Comparison of ENCODE assay signal across 1 cellular context in the genomic region with DNA sequence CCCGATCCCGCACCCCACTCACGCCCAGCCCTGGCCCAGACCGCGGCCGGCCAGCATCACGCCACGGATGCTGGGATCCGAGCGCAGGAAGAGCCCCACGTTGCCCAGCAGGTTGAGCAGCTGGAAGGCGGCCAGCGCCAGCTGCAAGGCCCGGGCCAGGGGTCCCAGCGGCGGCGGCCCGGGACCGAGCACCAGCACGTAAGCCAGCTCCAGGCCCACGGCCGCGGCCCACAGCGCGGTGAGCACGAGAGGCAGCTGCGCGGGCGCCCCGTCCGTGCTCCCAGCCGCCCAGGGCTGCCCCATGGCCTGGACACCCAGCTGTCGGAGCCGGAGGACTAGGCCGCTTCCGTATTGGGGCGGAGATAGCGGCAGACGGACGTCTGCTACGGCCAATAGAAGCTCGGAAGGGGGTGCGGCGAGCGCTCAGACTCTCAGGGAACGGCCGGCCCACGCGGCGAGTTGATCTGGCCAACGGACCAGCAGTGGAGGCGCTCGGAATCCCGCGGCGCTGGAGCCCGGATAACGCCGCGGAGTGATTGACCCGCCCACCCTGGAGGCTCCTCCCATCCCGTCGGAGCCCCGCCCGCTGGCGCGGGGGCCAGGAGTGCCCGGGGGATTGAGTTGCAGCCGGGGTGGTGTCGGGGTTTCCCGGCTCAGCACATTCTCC.
TF ChIP-seq lines count a peak whose summit lies in the region.

A gene with protein sequence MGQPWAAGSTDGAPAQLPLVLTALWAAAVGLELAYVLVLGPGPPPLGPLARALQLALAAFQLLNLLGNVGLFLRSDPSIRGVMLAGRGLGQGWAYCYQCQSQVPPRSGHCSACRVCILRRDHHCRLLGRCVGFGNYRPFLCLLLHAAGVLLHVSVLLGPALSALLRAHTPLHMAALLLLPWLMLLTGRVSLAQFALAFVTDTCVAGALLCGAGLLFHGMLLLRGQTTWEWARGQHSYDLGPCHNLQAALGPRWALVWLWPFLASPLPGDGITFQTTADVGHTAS (minus strand): TSS at position 348 of the 667 bp plus-strand sequence. CDS start 45 bp downstream, at position 303.

TF ChIP-seq in HepG2, 621 proteins besides CTCF, POLR2A, EP300 and RAD21 (continued from another document and continues in another):
- TF ChIP-seq ZNF501 (CRISPR knock-in tag; IDR thresholded peaks at IDR 0.05) (no peak), PPARG (CRISPR knock-in tag; conservative IDR thresholded peaks at IDR 0.05) (0 out of 2 replicates have a peak, but pooled peaks have one; percentile 10), ZNF781 (CRISPR knock-in tag; IDR thresholded peaks at IDR 0.05; ENCODE audit: borderline replicate concordance, not compliant biosample characterization) (no peak), MZF1 (CRISPR knock-in tag; IDR thresholded peaks at IDR 0.05; ENCODE audit: borderline replicate concordance) (no peak), SP4 (CRISPR knock-in tag; IDR thresholded peaks at IDR 0.05) (peak; percentile 98), TBX3 (IDR thresholded peaks at IDR 0.05; ENCODE audit: borderline replicate concordance) (no peak), GABPB1 (CRISPR knock-in tag; IDR thresholded peaks at IDR 0.05) (peak; percentile 90), ZNF3 (CRISPR knock-in tag; IDR thresholded peaks at IDR 0.05) (no peak), RBFOX2 (IDR thresholded peaks at IDR 0.05; ENCODE audit: low read depth, low read length) (peak; percentile 90), ZNF496 (CRISPR knock-in tag; IDR thresholded peaks at IDR 0.05; ENCODE audit: insufficient replicate concordance) (no peak), ZNF7 (CRISPR knock-in tag; IDR thresholded peaks at IDR 0.05) (no peak), CENPX (CRISPR knock-in tag; IDR thresholded peaks at IDR 0.05) (no peak), FOXO1 (CRISPR knock-in tag; IDR thresholded peaks at IDR 0.05) (no peak), SMAD3 (CRISPR knock-in tag; IDR thresholded peaks at IDR 0.05) (no peak), RXRA (CRISPR knock-in tag; IDR thresholded peaks at IDR 0.05) (0 out of 2 replicates have a peak, but pooled peaks have one; percentile 15), ZNF230 (CRISPR knock-in tag; IDR thresholded peaks at IDR 0.05) (no peak), ZNF205 (CRISPR knock-in tag; IDR thresholded peaks at IDR 0.05) (peak; percentile 99), ZNF703 (CRISPR knock-in tag; IDR thresholded peaks at IDR 0.05; ENCODE audit: borderline replicate concordance) (no peak), JUN (CRISPR knock-in tag; IDR thresholded peaks at IDR 0.05) (peak; percentile 32; the same call in 1 of the 2 replicates), ZNF746 (CRISPR knock-in tag; IDR thresholded peaks at IDR 0.05) (0 out of 2 replicates have a peak, but pooled peaks have one; percentile 21), AGO2 (optimal IDR thresholded peaks at IDR 0.05; ENCODE audit: low read depth, low read length) (no peak), ERF (CRISPR knock-in tag; IDR thresholded peaks at IDR 0.05) (peak; percentile 72; the same call in 1 of the 2 replicates), ZSCAN21 (CRISPR knock-in tag; IDR thresholded peaks at IDR 0.05; ENCODE audit: borderline replicate concordance) (no peak), ZNF138 (CRISPR knock-in tag; IDR thresholded peaks at IDR 0.05; ENCODE audit: low read depth) (no peak), MBNL3 (CRISPR knock-in tag; conservative IDR thresholded peaks at IDR 0.05) (no peak), KDM1A (CRISPR knock-in tag; IDR thresholded peaks at IDR 0.05) (no peak), ZFP37 (CRISPR knock-in tag; IDR thresholded peaks at IDR 0.05; ENCODE audit: borderline replicate concordance) (no peak), ZNF256 (CRISPR knock-in tag; conservative IDR thresholded peaks at IDR 0.05) (no peak), PHF20 (CRISPR knock-in tag; IDR thresholded peaks at IDR 0.05) (peak; percentile 78), HMGA1 (CRISPR knock-in tag; conservative IDR thresholded peaks at IDR 0.05) (no peak), KAT7 (CRISPR knock-in tag; IDR thresholded peaks at IDR 0.05; ENCODE audit: borderline replicate concordance) (no peak), SP1 (IDR thresholded peaks at IDR 0.05) (no peak), SP1 (CRISPR knock-in tag; IDR thresholded peaks at IDR 0.05) (peak; percentile 67), TBP (CRISPR knock-in tag; IDR thresholded peaks at IDR 0.05) (no peak), ZNF569 (CRISPR knock-in tag; IDR thresholded peaks at IDR 0.05; ENCODE audit: borderline replicate concordance) (no peak), JUNB (CRISPR knock-in tag; IDR thresholded peaks at IDR 0.05; ENCODE audit: borderline replicate concordance) (no peak), ZKSCAN1 (IDR thresholded peaks at IDR 0.05; ENCODE audit: low read length) (no peak), GATAD1 (CRISPR knock-in tag; IDR thresholded peaks at IDR 0.05) (0 out of 2 replicates have a peak, but pooled peaks have one; percentile 33), FOXM1 (CRISPR knock-in tag; IDR thresholded peaks at IDR 0.05) (no peak), ADNP (CRISPR knock-in tag; IDR thresholded peaks at IDR 0.05) (no peak), SUZ12 (IDR thresholded peaks at IDR 0.05; ENCODE audit: low read depth, low read length) (no peak), ZNF331 (CRISPR knock-in tag; IDR thresholded peaks at IDR 0.05) (no peak), ZNF207 (IDR thresholded peaks at IDR 0.05; ENCODE audit: borderline replicate concordance) (no peak)
- TF ChIP-seq, protein P1, sequence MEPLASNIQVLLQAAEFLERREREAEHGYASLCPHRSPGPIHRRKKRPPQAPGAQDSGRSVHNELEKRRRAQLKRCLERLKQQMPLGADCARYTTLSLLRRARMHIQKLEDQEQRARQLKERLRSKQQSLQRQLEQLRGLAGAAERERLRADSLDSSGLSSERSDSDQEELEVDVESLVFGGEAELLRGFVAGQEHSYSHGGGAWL (CRISPR knock-in tag; IDR thresholded peaks at IDR 0.05), result peak; percentile 33; the same call in 1 of the 2 replicates
- TF ChIP-seq, protein P2, sequence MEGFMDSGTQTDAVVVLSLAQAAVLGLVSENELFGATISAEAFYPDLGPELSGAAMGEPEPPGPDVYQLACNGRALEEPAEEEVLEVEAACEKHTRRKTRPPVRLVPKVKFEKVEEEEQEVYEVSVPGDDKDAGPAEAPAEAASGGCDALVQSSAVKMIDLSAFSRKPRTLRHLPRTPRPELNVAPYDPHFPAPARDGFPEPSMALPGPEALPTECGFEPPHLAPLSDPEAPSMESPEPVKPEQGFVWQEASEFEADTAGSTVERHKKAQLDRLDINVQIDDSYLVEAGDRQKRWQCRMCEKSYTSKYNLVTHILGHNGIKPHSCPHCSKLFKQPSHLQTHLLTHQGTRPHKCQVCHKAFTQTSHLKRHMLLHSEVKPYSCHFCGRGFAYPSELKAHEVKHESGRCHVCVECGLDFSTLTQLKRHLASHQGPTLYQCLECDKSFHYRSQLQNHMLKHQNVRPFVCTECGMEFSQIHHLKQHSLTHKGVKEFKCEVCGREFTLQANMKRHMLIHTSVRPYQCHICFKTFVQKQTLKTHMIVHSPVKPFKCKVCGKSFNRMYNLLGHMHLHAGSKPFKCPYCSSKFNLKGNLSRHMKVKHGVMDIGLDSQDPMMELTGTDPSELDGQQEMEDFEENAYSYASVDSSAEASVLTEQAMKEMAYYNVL (CRISPR knock-in tag; IDR thresholded peaks at IDR 0.05; ENCODE audit: borderline replicate concordance), result 0 out of 2 replicates have a peak, but pooled peaks have one; percentile 21
- TF ChIP-seq, protein P3, sequence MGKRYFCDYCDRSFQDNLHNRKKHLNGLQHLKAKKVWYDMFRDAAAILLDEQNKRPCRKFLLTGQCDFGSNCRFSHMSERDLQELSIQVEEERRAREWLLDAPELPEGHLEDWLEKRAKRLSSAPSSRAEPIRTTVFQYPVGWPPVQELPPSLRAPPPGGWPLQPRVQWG (CRISPR knock-in tag; IDR thresholded peaks at IDR 0.05; ENCODE audit: borderline replicate concordance, low read depth), result no peak
- TF ChIP-seq, protein P4, sequence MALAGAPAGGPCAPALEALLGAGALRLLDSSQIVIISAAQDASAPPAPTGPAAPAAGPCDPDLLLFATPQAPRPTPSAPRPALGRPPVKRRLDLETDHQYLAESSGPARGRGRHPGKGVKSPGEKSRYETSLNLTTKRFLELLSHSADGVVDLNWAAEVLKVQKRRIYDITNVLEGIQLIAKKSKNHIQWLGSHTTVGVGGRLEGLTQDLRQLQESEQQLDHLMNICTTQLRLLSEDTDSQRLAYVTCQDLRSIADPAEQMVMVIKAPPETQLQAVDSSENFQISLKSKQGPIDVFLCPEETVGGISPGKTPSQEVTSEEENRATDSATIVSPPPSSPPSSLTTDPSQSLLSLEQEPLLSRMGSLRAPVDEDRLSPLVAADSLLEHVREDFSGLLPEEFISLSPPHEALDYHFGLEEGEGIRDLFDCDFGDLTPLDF (CRISPR knock-in tag; IDR thresholded peaks at IDR 0.05), result no peak
- TF ChIP-seq, protein P5, sequence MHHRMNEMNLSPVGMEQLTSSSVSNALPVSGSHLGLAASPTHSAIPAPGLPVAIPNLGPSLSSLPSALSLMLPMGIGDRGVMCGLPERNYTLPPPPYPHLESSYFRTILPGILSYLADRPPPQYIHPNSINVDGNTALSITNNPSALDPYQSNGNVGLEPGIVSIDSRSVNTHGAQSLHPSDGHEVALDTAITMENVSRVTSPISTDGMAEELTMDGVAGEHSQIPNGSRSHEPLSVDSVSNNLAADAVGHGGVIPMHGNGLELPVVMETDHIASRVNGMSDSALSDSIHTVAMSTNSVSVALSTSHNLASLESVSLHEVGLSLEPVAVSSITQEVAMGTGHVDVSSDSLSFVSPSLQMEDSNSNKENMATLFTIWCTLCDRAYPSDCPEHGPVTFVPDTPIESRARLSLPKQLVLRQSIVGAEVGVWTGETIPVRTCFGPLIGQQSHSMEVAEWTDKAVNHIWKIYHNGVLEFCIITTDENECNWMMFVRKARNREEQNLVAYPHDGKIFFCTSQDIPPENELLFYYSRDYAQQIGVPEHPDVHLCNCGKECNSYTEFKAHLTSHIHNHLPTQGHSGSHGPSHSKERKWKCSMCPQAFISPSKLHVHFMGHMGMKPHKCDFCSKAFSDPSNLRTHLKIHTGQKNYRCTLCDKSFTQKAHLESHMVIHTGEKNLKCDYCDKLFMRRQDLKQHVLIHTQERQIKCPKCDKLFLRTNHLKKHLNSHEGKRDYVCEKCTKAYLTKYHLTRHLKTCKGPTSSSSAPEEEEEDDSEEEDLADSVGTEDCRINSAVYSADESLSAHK (CRISPR knock-in tag; IDR thresholded peaks at IDR 0.05; ENCODE audit: borderline replicate concordance), result no peak
- TF ChIP-seq, protein P6, sequence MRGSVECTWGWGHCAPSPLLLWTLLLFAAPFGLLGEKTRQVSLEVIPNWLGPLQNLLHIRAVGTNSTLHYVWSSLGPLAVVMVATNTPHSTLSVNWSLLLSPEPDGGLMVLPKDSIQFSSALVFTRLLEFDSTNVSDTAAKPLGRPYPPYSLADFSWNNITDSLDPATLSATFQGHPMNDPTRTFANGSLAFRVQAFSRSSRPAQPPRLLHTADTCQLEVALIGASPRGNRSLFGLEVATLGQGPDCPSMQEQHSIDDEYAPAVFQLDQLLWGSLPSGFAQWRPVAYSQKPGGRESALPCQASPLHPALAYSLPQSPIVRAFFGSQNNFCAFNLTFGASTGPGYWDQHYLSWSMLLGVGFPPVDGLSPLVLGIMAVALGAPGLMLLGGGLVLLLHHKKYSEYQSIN (CRISPR knock-in tag; IDR thresholded peaks at IDR 0.05; ENCODE audit: borderline replicate concordance), result no peak
- TF ChIP-seq, protein P7, sequence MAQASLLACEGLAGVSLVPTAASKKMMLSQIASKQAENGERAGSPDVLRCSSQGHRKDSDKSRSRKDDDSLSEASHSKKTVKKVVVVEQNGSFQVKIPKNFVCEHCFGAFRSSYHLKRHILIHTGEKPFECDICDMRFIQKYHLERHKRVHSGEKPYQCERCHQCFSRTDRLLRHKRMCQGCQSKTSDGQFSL (CRISPR knock-in tag; IDR thresholded peaks at IDR 0.05), result peak; percentile 86
- TF ChIP-seq, protein P8, sequence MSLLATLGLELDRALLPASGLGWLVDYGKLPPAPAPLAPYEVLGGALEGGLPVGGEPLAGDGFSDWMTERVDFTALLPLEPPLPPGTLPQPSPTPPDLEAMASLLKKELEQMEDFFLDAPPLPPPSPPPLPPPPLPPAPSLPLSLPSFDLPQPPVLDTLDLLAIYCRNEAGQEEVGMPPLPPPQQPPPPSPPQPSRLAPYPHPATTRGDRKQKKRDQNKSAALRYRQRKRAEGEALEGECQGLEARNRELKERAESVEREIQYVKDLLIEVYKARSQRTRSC (CRISPR knock-in tag; IDR thresholded peaks at IDR 0.05; ENCODE audit: low read depth), result no peak
- TF ChIP-seq, protein P9, sequence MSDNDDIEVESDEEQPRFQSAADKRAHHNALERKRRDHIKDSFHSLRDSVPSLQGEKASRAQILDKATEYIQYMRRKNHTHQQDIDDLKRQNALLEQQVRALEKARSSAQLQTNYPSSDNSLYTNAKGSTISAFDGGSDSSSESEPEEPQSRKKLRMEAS (IDR thresholded peaks at IDR 0.05), result no peak; the same call in none of the 2 replicates
- TF ChIP-seq, protein P10, sequence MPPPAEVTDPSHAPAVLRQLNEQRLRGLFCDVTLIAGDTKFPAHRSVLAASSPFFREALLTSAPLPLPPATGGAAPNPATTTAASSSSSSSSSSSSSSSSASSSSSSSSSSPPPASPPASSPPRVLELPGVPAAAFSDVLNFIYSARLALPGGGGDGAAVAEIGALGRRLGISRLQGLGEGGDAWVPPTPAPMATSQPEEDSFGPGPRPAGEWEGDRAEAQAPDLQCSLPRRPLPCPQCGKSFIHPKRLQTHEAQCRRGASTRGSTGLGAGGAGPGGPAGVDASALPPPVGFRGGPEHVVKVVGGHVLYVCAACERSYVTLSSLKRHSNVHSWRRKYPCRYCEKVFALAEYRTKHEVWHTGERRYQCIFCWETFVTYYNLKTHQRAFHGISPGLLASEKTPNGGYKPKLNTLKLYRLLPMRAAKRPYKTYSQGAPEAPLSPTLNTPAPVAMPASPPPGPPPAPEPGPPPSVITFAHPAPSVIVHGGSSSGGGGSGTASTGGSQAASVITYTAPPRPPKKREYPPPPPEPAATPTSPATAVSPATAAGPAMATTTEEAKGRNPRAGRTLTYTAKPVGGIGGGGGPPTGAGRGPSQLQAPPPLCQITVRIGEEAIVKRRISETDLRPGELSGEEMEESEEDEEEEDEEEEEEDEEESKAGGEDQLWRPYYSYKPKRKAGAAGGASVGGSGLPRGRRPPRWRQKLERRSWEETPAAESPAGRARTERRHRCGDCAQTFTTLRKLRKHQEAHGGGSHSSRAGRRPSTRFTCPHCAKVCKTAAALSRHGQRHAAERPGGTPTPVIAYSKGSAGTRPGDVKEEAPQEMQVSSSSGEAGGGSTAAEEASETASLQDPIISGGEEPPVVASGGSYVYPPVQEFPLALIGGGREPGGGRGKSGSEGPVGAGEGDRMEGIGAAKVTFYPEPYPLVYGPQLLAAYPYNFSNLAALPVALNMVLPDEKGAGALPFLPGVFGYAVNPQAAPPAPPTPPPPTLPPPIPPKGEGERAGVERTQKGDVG (CRISPR knock-in tag; IDR thresholded peaks at IDR 0.05; ENCODE audit: borderline replicate concordance), result no peak
